ENCODE assay signal across 16 cellular contexts in the genomic region with DNA sequence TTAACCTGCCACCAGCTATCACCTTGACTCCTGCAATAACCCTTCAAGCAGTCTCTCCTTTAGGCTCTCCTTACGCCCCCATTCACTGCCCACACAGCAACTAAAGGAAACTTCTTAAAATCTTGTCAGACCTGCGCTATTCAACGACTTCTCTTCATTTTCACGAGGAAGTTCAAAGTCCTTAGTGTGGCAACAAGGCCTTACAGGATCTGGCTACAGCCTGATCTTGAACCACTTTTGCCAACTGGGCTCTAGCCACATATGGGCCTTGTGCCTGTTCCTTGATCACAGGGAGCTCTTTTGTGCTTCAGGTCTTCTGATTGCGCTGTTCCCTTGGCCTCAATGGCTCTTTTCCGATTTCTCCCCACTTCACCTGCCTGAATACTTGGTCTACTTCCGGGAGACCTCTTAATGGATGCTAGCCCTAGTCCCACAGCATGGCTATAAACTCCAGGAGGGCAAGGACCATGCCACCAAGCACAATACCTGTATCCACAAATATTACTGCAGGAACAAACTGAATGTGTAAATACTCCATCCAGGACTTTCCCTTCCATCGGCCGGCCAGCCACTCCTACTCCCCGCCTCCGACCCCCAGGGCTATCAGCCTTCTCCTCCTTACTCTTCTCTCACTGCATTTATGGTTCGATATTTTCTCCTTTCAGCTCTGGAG. TPM values are rescaled to one million over a fixed set of nuclear protein-coding genes. Genes with fewer than 3 reads are reported as not detected.
DNase-seq lines count a peak whose midpoint lies in the region; ATAC-seq and TF ChIP-seq lines count a peak whose summit lies in the region.
"Had no signal": no experiment of that assay in that cellular context is flagged by ENCODE, and none has a peak within 500 bp of the region (broad histone marks: within the 10 kb centered on the region; RNA-seq: fewer than 3 reads in every experiment).

No MANE protein-coding gene starts in this region.

- intact Hi-C loops in MCF 10A (cut with micrococcal nuclease) (loop anchor here (5.0 kb wide), 1 partner anchor 85 kb away; no protein-coding TSS in a partner anchor), mammary epithelial cell (cut with micrococcal nuclease) (no loop called here), activated B cell treated with CpG ODN at 0.5 μM for 24 hours (cut with micrococcal nuclease) (loop anchor here (5.0 kb wide), 1 partner anchor 1895 kb away; a partner anchor contains a TSS), OCI-LY7 (cut with micrococcal nuclease; ENCODE audit: unreplicated experiment) (no loop called here)

- BruUV-seq in MCF 10A (replicated peaks; lab: Mats Ljungman, UMichigan) (no TSS peak), mammary epithelial cell (replicated peaks; lab: Mats Ljungman, UMichigan) (no TSS peak), OCI-LY7 (replicated peaks; lab: Mats Ljungman, UMichigan) (no TSS peak)

- H4K20me1 ChIP-seq in mammary epithelial cell (ENCODE audit: insufficient read depth, low read length) (no peaks in the 10 kb centered on the region), OCI-LY7 (ENCODE audit: insufficient read depth, low read length) (no peaks in the 10 kb centered on the region)

- H3K4me2 ChIP-seq in mammary epithelial cell (ENCODE audit: insufficient read depth, low read depth, low read length) (no peak overlapping the region), OCI-LY7 (ENCODE audit: low read length) (no peak overlapping the region)

- H3K79me2 ChIP-seq in mammary epithelial cell (ENCODE audit: insufficient read depth, low read length) (peaks cover 22% of the 10 kb centered on the region), OCI-LY7 (ENCODE audit: insufficient read depth, low read depth, low read length) (no peaks in the 10 kb centered on the region)

- 74% methylated on average over 11 of the region's 12 CpGs for WGBS in mammary epithelial cell (ENCODE audit: low coverage, missing lambda C conversion rate)

- no peak overlapping the region for H3K27ac Mint-ChIP-seq in MCF 10A (ENCODE audit: low read depth, unreplicated experiment)
- peak overlapping the region; percentile 74 for H3K27ac Mint-ChIP-seq in activated B cell treated with CpG ODN at 0.5 μM for 24 hours
- peak overlapping the region; percentile 20 for H3K27ac Mint-ChIP-seq in stimulated activated memory B cell treated with anti-CD40 and anti-IgM and Interleukin-4, amounts not matched to agents 10 μg/mL and 1 μg/mL and 100 μg/mL, for 72 hours
- H3K27ac Mint-ChIP-seq: stimulated activated naive CD8-positive, alpha-beta T cell treated with anti-CD3 and anti-CD28 coated beads, Interleukin-15, Interleukin-2, amounts not matched to agents 100 ng/mL and 50 ng/mL, for 24 hours had no signal

- H3K4me3 Mint-ChIP-seq in MCF 10A (ENCODE audit: unreplicated experiment) (peak overlapping the region; percentile 26), activated B cell treated with CpG ODN at 0.5 μM for 24 hours (no peak overlapping the region)
- H3K4me3 Mint-ChIP-seq in stimulated activated memory B cell treated with anti-CD40 and anti-IgM and Interleukin-4, amounts not matched to agents 10 μg/mL and 1 μg/mL and 100 μg/mL, for 72 hours, result peak overlapping the region; percentile 45
- H3K4me3 Mint-ChIP-seq: stimulated activated naive CD8-positive, alpha-beta T cell treated with anti-CD3 and anti-CD28 coated beads, Interleukin-15, Interleukin-2, amounts not matched to agents 100 ng/mL and 50 ng/mL, for 24 hours had no signal

- H3K36me3 Mint-ChIP-seq in MCF 10A (ENCODE audit: insufficient read depth, unreplicated experiment) (no peaks in the 10 kb centered on the region), activated B cell treated with CpG ODN at 0.5 μM for 24 hours (ENCODE audit: low read depth) (peaks cover 7% of the 10 kb centered on the region)
- H3K36me3 Mint-ChIP-seq in stimulated activated memory B cell treated with anti-CD40 and anti-IgM and Interleukin-4, amounts not matched to agents 10 μg/mL and 1 μg/mL and 100 μg/mL, for 72 hours, result no peaks in the 10 kb centered on the region

- peaks cover 27% of the 10 kb centered on the region for H3K4me1 Mint-ChIP-seq in MCF 10A (ENCODE audit: insufficient read depth, unreplicated experiment)
- H3K4me1 Mint-ChIP-seq in activated B cell treated with CpG ODN at 0.5 μM for 24 hours, result peaks cover 22% of the 10 kb centered on the region
- H3K4me1 Mint-ChIP-seq in stimulated activated memory B cell treated with anti-CD40 and anti-IgM and Interleukin-4, amounts not matched to agents 10 μg/mL and 1 μg/mL and 100 μg/mL, for 72 hours, result peaks cover 28% of the 10 kb centered on the region

- CTCF ChIA-PET in MCF 10A (lab: Yijun Ruan, JAX) (interaction anchor here (0.6 to 6.6 kb wide), 3 partner anchors 22 to 128 kb away, joined by 3 to 102 read pairs (median 4); no protein-coding TSS in a partner anchor), mammary epithelial cell (lab: Charles Lee; ENCODE audit: low non-redundant PET) (no interaction called here), activated B cell treated with CpG ODN at 0.5 μM for 24 hours (lab: Charles Lee) (no interaction called here), OCI-LY7 (lab: Charles Lee; ENCODE audit: unreplicated experiment) (no interaction called here)

- H2AFZ ChIP-seq in mammary epithelial cell (ENCODE audit: low read depth, low read length) (no peak overlapping the region), OCI-LY7 (ENCODE audit: low read length) (no peak overlapping the region)

- TF ChIP-seq CTCF in MCF 10A (IDR thresholded peaks at IDR 0.05; ENCODE audit: unreplicated experiment), result no peak
- TF ChIP-seq CTCF in mammary epithelial cell (conservative IDR thresholded peaks at IDR 0.05 in 1 of 2, IDR thresholded peaks at IDR 0.05 in 1 of 2; ENCODE audit: extremely low read depth in 1 of 2, insufficient read depth in 1 of 2, low read depth in 1 of 2, low read length in 2 of 2), result no peak
- no peak for TF ChIP-seq CTCF in activated B cell treated with CpG ODN at 0.5 μM for 24 hours (IDR thresholded peaks at IDR 0.05)
- TF ChIP-seq CTCF in OCI-LY7 (conservative IDR thresholded peaks at IDR 0.05; ENCODE audit: low read length), result no peak

- in situ Hi-C loops in mammary epithelial cell (cut with MboI; ENCODE audit: low sequenced_read_pairs in 2 of 2), result loop anchor here in 1 of 2 donors (5.0 kb wide), 1 partner anchor 40 kb away; no protein-coding TSS in a partner anchor

- POLR2A ChIA-PET in MCF 10A (lab: Yijun Ruan, JAX), result interaction anchor here (0.7 to 2.8 kb wide), 2 partner anchors 35 to 37 kb away, joined by 3 to 7 read pairs; no protein-coding TSS in a partner anchor
- POLR2A ChIA-PET in activated B cell treated with CpG ODN at 0.5 μM for 24 hours (lab: Charles Lee), result no interaction called here
- POLR2A ChIA-PET in OCI-LY7 (lab: Charles Lee), result no interaction called here

- H3K4me3 ChIP-seq in mammary epithelial cell (replicated peaks in 1 of 3; ENCODE audit: insufficient read depth in 1 of 3, low read depth in 2 of 3, low read length in 3 of 3) (no peak overlapping the region), iPS-20b (ENCODE audit: low read length) (no peak overlapping the region), OCI-LY7 (ENCODE audit: low read depth, low read length, poor library complexity, severe bottlenecking) (no peak overlapping the region)
- H3K4me3 ChIP-seq: ascending aorta, lower lobe of right lung had no signal

- no peak for ATAC-seq in activated B cell treated with CpG ODN at 0.5 μM for 24 hours (ENCODE audit: low read depth)
- ATAC-seq in stimulated activated memory B cell treated with anti-CD40 and anti-IgM and Interleukin-4, amounts not matched to agents 10 μg/mL and 1 μg/mL and 100 μg/mL, for 72 hours, result no peak
- ATAC-seq: lower lobe of right lung had no signal

- no peaks in the 10 kb centered on the region for H3K9me3 ChIP-seq in mammary epithelial cell (replicated peaks; ENCODE audit: insufficient read depth, low read length)
- H3K9me3 ChIP-seq in iPS-20b (ENCODE audit: insufficient read depth, low read depth, low read length), result no peaks in the 10 kb centered on the region
- no peaks in the 10 kb centered on the region for H3K9me3 ChIP-seq in OCI-LY7 (ENCODE audit: low read length)
- H3K9me3 ChIP-seq: ascending aorta, lower lobe of right lung had no signal

- H3K27me3 ChIP-seq in mammary epithelial cell (ENCODE audit: insufficient read depth, low read length) (no peaks in the 10 kb centered on the region), iPS-20b (ENCODE audit: insufficient read depth, low read length) (no peaks in the 10 kb centered on the region)
- H3K27me3 ChIP-seq: ascending aorta had no signal

- H3K4me1 ChIP-seq in mammary epithelial cell (ENCODE audit: insufficient read depth, low read length) (peaks cover 15% of the 10 kb centered on the region), iPS-20b (ENCODE audit: insufficient read depth, low read length) (no peaks in the 10 kb centered on the region; the same call in 1 of the 2 replicates), OCI-LY7 (ENCODE audit: insufficient read depth, low read length, poor library complexity, severe bottlenecking) (peaks cover 16% of the 10 kb centered on the region)

- no peak overlapping the region for H3K27ac ChIP-seq in mammary epithelial cell (ENCODE audit: insufficient read depth, low read depth, low read length)
- H3K27ac ChIP-seq in iPS-20b (ENCODE audit: low read length), result no peak overlapping the region
- H3K27ac ChIP-seq in OCI-LY7 (ENCODE audit: low read depth, low read length, poor library complexity, severe bottlenecking), result no peak overlapping the region
- H3K27ac ChIP-seq in caudate nucleus (ENCODE audit: low read depth, low read length), result no peak overlapping the region
- H3K27ac ChIP-seq: lower lobe of right lung had no signal

- H3K36me3 ChIP-seq in mammary epithelial cell (ENCODE audit: insufficient read depth, low read length), result no peaks in the 10 kb centered on the region
- no peaks in the 10 kb centered on the region for H3K36me3 ChIP-seq in iPS-20b (ENCODE audit: insufficient read depth, low read depth, low read length)
- no peaks in the 10 kb centered on the region for H3K36me3 ChIP-seq in OCI-LY7 (ENCODE audit: insufficient read depth, low read length)
- H3K36me3 ChIP-seq: ascending aorta, lower lobe of right lung had no signal

- no peaks in the 10 kb centered on the region for H3K27me3 Mint-ChIP-seq in MCF 10A (ENCODE audit: insufficient read depth, unreplicated experiment)
- H3K27me3 Mint-ChIP-seq in activated B cell treated with CpG ODN at 0.5 μM for 24 hours, result no peaks in the 10 kb centered on the region
- no peaks in the 10 kb centered on the region for H3K27me3 Mint-ChIP-seq in stimulated activated memory B cell treated with anti-CD40 and anti-IgM and Interleukin-4, amounts not matched to agents 10 μg/mL and 1 μg/mL and 100 μg/mL, for 72 hours
- H3K27me3 Mint-ChIP-seq: stimulated activated naive CD8-positive, alpha-beta T cell treated with anti-CD3 and anti-CD28 coated beads, Interleukin-15, Interleukin-2, amounts not matched to agents 100 ng/mL and 50 ng/mL, for 24 hours had no signal

- H3K9me3 Mint-ChIP-seq in MCF 10A (ENCODE audit: unreplicated experiment), result no peaks in the 10 kb centered on the region
- no peaks in the 10 kb centered on the region for H3K9me3 Mint-ChIP-seq in activated B cell treated with CpG ODN at 0.5 μM for 24 hours
- H3K9me3 Mint-ChIP-seq in stimulated activated memory B cell treated with anti-CD40 and anti-IgM and Interleukin-4, amounts not matched to agents 10 μg/mL and 1 μg/mL and 100 μg/mL, for 72 hours, result no peaks in the 10 kb centered on the region
- H3K9me3 Mint-ChIP-seq: stimulated activated naive CD8-positive, alpha-beta T cell treated with anti-CD3 and anti-CD28 coated beads, Interleukin-15, Interleukin-2, amounts not matched to agents 100 ng/mL and 50 ng/mL, for 24 hours had no signal

- H3K9ac ChIP-seq in mammary epithelial cell (ENCODE audit: insufficient read depth, low read length) (no peak overlapping the region), iPS-20b (ENCODE audit: low read depth, low read length) (peak overlapping the region; percentile 21; the same call in 1 of the 2 replicates)

- DNase-seq in MCF 10A (ENCODE audit: unreplicated experiment), result no peak
- DNase-seq in mammary epithelial cell, result no peak
- no peak for DNase-seq in activated B cell treated with CpG ODN at 0.5 μM for 24 hours
- DNase-seq in OCI-LY7 (ENCODE audit: low spot score), result no peak
- DNase-seq in DMS53 treated with DMSO at 0.1 percent for 48 hours (lab: John Stamatoyannopoulos, UW; ENCODE audit: unreplicated experiment), result no peak
- no peak for DNase-seq in caudate nucleus (lab: John Stamatoyannopoulos, UW)
- DNase-seq: GDM1; lower lobe of right lung; NCI-H2107; OCI-M1; stimulated activated CD4-positive, alpha-beta T cell treated with anti-CD3 and anti-CD28 coated beads, Interleukin-2, amount 100 ng/mL, for 24 hours; SW 1271 had no signal

- H3K9me2 ChIP-seq in OCI-LY7 (ENCODE audit: insufficient read depth, low read length), result no peaks in the 10 kb centered on the region

- dilution Hi-C loops in mammary epithelial cell (cut with HindIII; ENCODE audit: low sequenced_read_pairs), result no loop called here

RNA-seq across cellular contexts. Expression of a gene that starts 2.3 kb away (rescaled TPM):
- total RNA-seq in MCF 10A (2022) (31.3 and 31.4 TPM in 2 replicates), mammary epithelial cell (100 to 1,000 TPM in 1 of 2 donors, 10 to 100 TPM in 1; 54.7 to 103 TPM), activated B cell treated with CpG ODN at 0.5 μM for 24 hours (6.7 and 7.5 TPM in 2 replicates), OCI-LY7 (2022) (17.4 and 21.3 TPM in 2 replicates)
- polyA plus RNA-seq in mammary epithelial cell, result 138 TPM
- polyA minus RNA-seq in mammary epithelial cell, result 108 TPM
- total RNA-seq in OCI-LY7 (2014; rRNA removed; shearing (Covaris generic)), result 9.6 and 14.7 TPM in 2 replicates

RNA-seq across cellular contexts. Expression of a gene that starts 30.8 kb away (rescaled TPM):
- total RNA-seq in MCF 10A (2022) (37.2 and 42.6 TPM in 2 replicates), mammary epithelial cell (10 to 100 TPM; 19.8 to 30.6 TPM), activated B cell treated with CpG ODN at 0.5 μM for 24 hours (19.3 and 20.9 TPM in 2 replicates), OCI-LY7 (2022) (28.1 and 31.4 TPM in 2 replicates)
- 14.5 TPM for polyA plus RNA-seq in mammary epithelial cell
- polyA minus RNA-seq in mammary epithelial cell, result 11.8 TPM
- total RNA-seq in OCI-LY7 (2014; rRNA removed; shearing (Covaris generic)), result 19.1 and 29.3 TPM in 2 replicates

RNA-seq across cellular contexts. Expression of a gene that starts 30.9 kb away (rescaled TPM):
- 10.4 and 14.0 TPM in 2 replicates for total RNA-seq in MCF 10A (2022)
- 10 to 100 TPM in 1 of 2 donors, 1 to 10 TPM in 1; 9.7 to 11.1 TPM for total RNA-seq in mammary epithelial cell
- polyA plus RNA-seq in mammary epithelial cell, result 9.4 TPM
- 9.1 TPM for polyA minus RNA-seq in mammary epithelial cell
- total RNA-seq in activated B cell treated with CpG ODN at 0.5 μM for 24 hours, result 5.8 and 7.5 TPM in 2 replicates
- 3.8 and 5.4 TPM in 2 replicates for total RNA-seq in OCI-LY7 (2014; rRNA removed; shearing (Covaris generic))
- total RNA-seq in OCI-LY7 (2022), result 6.5 and 7.0 TPM in 2 replicates

Comparison
In these comparisons a context has a peak if more than half of its experiments do, and no peak if none do; other contexts are left out.
1. intact Hi-C loops: an anchor here in MCF 10A (5.0 kb wide) and activated B cell treated with CpG ODN at 0.5 μM for 24 hours (5.0 kb wide); none called in mammary epithelial cell and OCI-LY7.